ENCODE assay signal across 1 cellular context in genomic region chr1:164635784-164636729, GRCh38.
TF ChIP-seq lines count a peak whose summit lies in the region.

No MANE protein-coding gene starts in this region.

TF ChIP-seq in IMR-90, 13 proteins besides CTCF, POLR2A, EP300 and RAD21 (continued from another document):
- TF ChIP-seq FOS (IDR thresholded peaks at IDR 0.05; ENCODE audit: low read depth, low read length) (no peak), USF2 (IDR thresholded peaks at IDR 0.05; ENCODE audit: low read depth, low read length) (no peak), BHLHE40 (IDR thresholded peaks at IDR 0.05; ENCODE audit: low read depth, low read length) (no peak)
